Comparison of ENCODE assay signal across 24 cellular contexts in the genomic region with DNA sequence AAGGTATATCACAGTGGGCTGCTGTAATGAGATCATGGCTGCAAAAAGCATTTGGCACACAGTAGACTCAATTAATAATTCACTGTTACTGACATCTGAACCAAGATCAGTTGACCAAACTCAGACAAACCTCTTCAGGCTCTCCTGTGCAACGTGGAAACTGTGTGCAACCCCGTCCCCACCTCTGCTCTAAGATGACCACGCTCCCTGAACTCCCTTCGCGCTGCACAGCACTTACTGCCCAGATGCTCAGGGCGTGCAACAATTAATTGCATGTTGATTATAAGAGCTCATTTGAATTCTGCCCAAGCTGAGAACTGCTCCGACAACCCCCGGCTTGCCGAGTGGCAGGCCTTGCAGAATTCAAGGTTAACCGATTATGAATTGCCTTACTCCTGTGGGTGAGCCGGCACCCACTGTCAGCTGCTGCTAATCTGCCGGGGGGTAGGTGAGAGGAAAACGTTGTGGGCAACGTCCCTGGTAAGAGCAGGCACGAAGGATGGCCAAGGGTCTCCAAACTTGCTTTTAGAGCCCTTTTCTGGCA. TPM values are rescaled to one million over a fixed set of nuclear protein-coding genes. Genes with fewer than 3 reads are reported as not detected.
DNase-seq lines count a peak whose midpoint lies in the region; ATAC-seq and TF ChIP-seq lines count a peak whose summit lies in the region.
"Had no signal": no experiment of that assay in that cellular context is flagged by ENCODE, and none has a peak within 500 bp of the region (broad histone marks: within the 10 kb centered on the region; RNA-seq: fewer than 3 reads in every experiment).

No MANE protein-coding gene starts in this region.

- H4K20me1 ChIP-seq in neural progenitor cell (ENCODE audit: low read depth): peaks cover 21% of the 10 kb centered on the region

- CTCF ChIA-PET in activated CD8-positive, alpha-beta memory T cell treated with anti-CD3 and anti-CD28 coated beads, Interleukin-2, amount 10 ng/mL, durations not matched to agents 7 days and 5 days (lab: Charles Lee): interaction anchor here (1.3 to 3.2 kb wide), 2 partner anchors 92 to 425 kb away, joined by 6 to 19 read pairs; no protein-coding TSS in a partner anchor

- ATAC-seq in activated CD8-positive, alpha-beta memory T cell treated with anti-CD3 and anti-CD28 coated beads, Interleukin-2, amount 10 ng/mL, durations not matched to agents 7 days and 5 days: no peak
- ATAC-seq: HCT116 had no signal

- TF ChIP-seq CTCF in endothelial cell (IDR thresholded peaks at IDR 0.05; ENCODE audit: unreplicated experiment) (no peak), neural progenitor cell (IDR thresholded peaks at IDR 0.05) (no peak), prostate gland (IDR thresholded peaks at IDR 0.05) (no peak)

- H3K36me3 Mint-ChIP-seq in activated CD8-positive, alpha-beta memory T cell treated with anti-CD3 and anti-CD28 coated beads, Interleukin-2, amount 10 ng/mL, durations not matched to agents 7 days and 5 days: no peaks in the 10 kb centered on the region
- peaks cover 4% of the 10 kb centered on the region for H3K36me3 Mint-ChIP-seq in endothelial cell (ENCODE audit: low read depth, unreplicated experiment)
- no peaks in the 10 kb centered on the region for H3K36me3 Mint-ChIP-seq in neural progenitor cell
- H3K36me3 Mint-ChIP-seq: CD4-positive, alpha-beta memory T cell had no signal

- H3K27me3 ChIP-seq in neural progenitor cell (peaks cover 73% of the 10 kb centered on the region), prostate gland (replicated peaks; ENCODE audit: insufficient read depth) (peaks cover 12% of the 10 kb centered on the region)

- peaks cover 5% of the 10 kb centered on the region for H3K4me1 ChIP-seq in neural progenitor cell
- H3K4me1 ChIP-seq in prostate gland (replicated peaks): no peaks in the 10 kb centered on the region

- no peaks in the 10 kb centered on the region for H3K9me3 Mint-ChIP-seq in activated CD8-positive, alpha-beta memory T cell treated with anti-CD3 and anti-CD28 coated beads, Interleukin-2, amount 10 ng/mL, durations not matched to agents 7 days and 5 days (ENCODE audit: low read depth)
- H3K9me3 Mint-ChIP-seq in endothelial cell (ENCODE audit: unreplicated experiment) (no peaks in the 10 kb centered on the region), neural progenitor cell (no peaks in the 10 kb centered on the region)
- H3K9me3 Mint-ChIP-seq: CD4-positive, alpha-beta memory T cell had no signal

- H3K9ac ChIP-seq in neural progenitor cell: no peak overlapping the region
- H3K9ac ChIP-seq: BLaER1 treated with 17β-estradiol and CSF1 and Interleukin-3, amounts not matched to agents 10 nM and 100 nM; SK-N-SH had no signal

- no peak overlapping the region for H3K27ac Mint-ChIP-seq in activated CD8-positive, alpha-beta memory T cell treated with anti-CD3 and anti-CD28 coated beads, Interleukin-2, amount 10 ng/mL, durations not matched to agents 7 days and 5 days
- H3K27ac Mint-ChIP-seq in endothelial cell (ENCODE audit: unreplicated experiment) (no peak overlapping the region), neural progenitor cell (no peak overlapping the region)

- H3K4me3 Mint-ChIP-seq in activated CD8-positive, alpha-beta memory T cell treated with anti-CD3 and anti-CD28 coated beads, Interleukin-2, amount 10 ng/mL, durations not matched to agents 7 days and 5 days: no peak overlapping the region
- H3K4me3 Mint-ChIP-seq in endothelial cell (ENCODE audit: unreplicated experiment) (peak overlapping the region; percentile 67), neural progenitor cell (peak overlapping the region; percentile 66)

- WGBS in prostate gland: 77% methylated on average over 15 of the region's 15 CpGs

- H3K27me3 Mint-ChIP-seq in activated CD8-positive, alpha-beta memory T cell treated with anti-CD3 and anti-CD28 coated beads, Interleukin-2, amount 10 ng/mL, durations not matched to agents 7 days and 5 days: peaks cover 51% of the 10 kb centered on the region
- peaks cover 26% of the 10 kb centered on the region for H3K27me3 Mint-ChIP-seq in endothelial cell (ENCODE audit: unreplicated experiment)
- peaks cover 47% of the 10 kb centered on the region for H3K27me3 Mint-ChIP-seq in neural progenitor cell (ENCODE audit: insufficient read depth, low read depth)

- TF ChIP-seq POLR2A in prostate gland (IDR thresholded peaks at IDR 0.05): no peak

- no peak overlapping the region for H3K4me3 ChIP-seq in neural progenitor cell
- no peak overlapping the region for H3K4me3 ChIP-seq in prostate gland
- H3K4me3 ChIP-seq: BLaER1 treated with 17β-estradiol and CSF1 and Interleukin-3, amounts not matched to agents 10 nM and 100 nM had no signal

- H3K36me3 ChIP-seq in neural progenitor cell: no peaks in the 10 kb centered on the region
- H3K36me3 ChIP-seq in prostate gland: no peaks in the 10 kb centered on the region
- H3K36me3 ChIP-seq: BLaER1 treated with 17β-estradiol and CSF1 and Interleukin-3, amounts not matched to agents 10 nM and 100 nM had no signal

- intact Hi-C loops in prostate gland (cut with DNase I): no loop called here

- H3K79me2 ChIP-seq in neural progenitor cell (ENCODE audit: low read depth): no peaks in the 10 kb centered on the region

- no peak overlapping the region for H2AFZ ChIP-seq in neural progenitor cell (replicated peaks)

- peak; percentile 33 for DNase-seq in activated CD8-positive, alpha-beta memory T cell treated with anti-CD3 and anti-CD28 coated beads, Interleukin-2, amount 10 ng/mL, durations not matched to agents 7 days and 5 days
- DNase-seq in activated CD8-positive, alpha-beta memory T cell treated with anti-CD3 and anti-CD28 coated beads for 24 hours: no peak
- DNase-seq in endothelial cell (ENCODE audit: low spot score) (no peak), neural progenitor cell (ENCODE audit: low spot score) (no peak), prostate gland (ENCODE audit: low spot score) (no peak), Kasumi-1 (lab: John Stamatoyannopoulos, UW) (no peak), cerebellar nuclear complex (lab: John Stamatoyannopoulos, UW) (no peak)
- DNase-seq: CD4-positive, alpha-beta memory T cell; COR-L47; DMS79 treated with DMSO at 0.1 percent for 48 hours; GF-D8; IMR-90; KG1; NCI-H1048; NCI-H1417; NCI-H1694; NCI-H2029 treated with DMSO at 0.1 percent for 48 hours; NCI-H2171; NCI-H226; NCI-H510A; SIG-M5; SK-N-SH had no signal

- no peaks in the 10 kb centered on the region for H3K9me3 ChIP-seq in neural progenitor cell (ENCODE audit: low read depth)
- H3K9me3 ChIP-seq in prostate gland: no peaks in the 10 kb centered on the region
- H3K9me3 ChIP-seq: BLaER1 treated with 17β-estradiol and CSF1 and Interleukin-3, amounts not matched to agents 10 nM and 100 nM; SK-N-SH had no signal

- H3K27ac ChIP-seq in neural progenitor cell: no peak overlapping the region
- no peak overlapping the region for H3K27ac ChIP-seq in prostate gland
- H3K27ac ChIP-seq: BLaER1 treated with 17β-estradiol and CSF1 and Interleukin-3, amounts not matched to agents 10 nM and 100 nM had no signal

- no peaks in the 10 kb centered on the region for H3K4me1 Mint-ChIP-seq in activated CD8-positive, alpha-beta memory T cell treated with anti-CD3 and anti-CD28 coated beads, Interleukin-2, amount 10 ng/mL, durations not matched to agents 7 days and 5 days
- H3K4me1 Mint-ChIP-seq in endothelial cell (ENCODE audit: unreplicated experiment) (no peaks in the 10 kb centered on the region), neural progenitor cell (peaks cover 8% of the 10 kb centered on the region)

- H3K4me2 ChIP-seq in neural progenitor cell: no peak overlapping the region
- H3K4me2 ChIP-seq: SK-N-SH had no signal

- H3F3A ChIP-seq in neural progenitor cell (ENCODE audit: low read depth): no peaks in the 10 kb centered on the region

RNA-seq across cellular contexts. Expression of a gene that starts 1.3 kb away (rescaled TPM):
- not detected for total RNA-seq in activated CD8-positive, alpha-beta memory T cell treated with anti-CD3 and anti-CD28 coated beads, Interleukin-2, amount 10 ng/mL, durations not matched to agents 7 days and 5 days
- 0.38 TPM for total RNA-seq in endothelial cell (ENCODE audit: unreplicated experiment)
- total RNA-seq in neural progenitor cell (ENCODE audit: low replicate concordance): not detected in 2 replicates
- under 1 TPM in 1 of 2 donors, not detected in 1; 0.91 TPM for total RNA-seq in prostate gland
- total RNA-seq: CD4-positive, alpha-beta memory T cell; IMR-90 had no signal
